1 cellular context compared by ENCODE assay signal in genomic region chr12:117790198-117790597, GRCh38.
TF ChIP-seq lines count a peak whose summit lies in the region.

No MANE protein-coding gene starts in this region.

TF ChIP-seq in GM23338, 12 proteins besides CTCF, POLR2A, EP300 and RAD21 (continued from another document):
- TF ChIP-seq, protein P1, sequence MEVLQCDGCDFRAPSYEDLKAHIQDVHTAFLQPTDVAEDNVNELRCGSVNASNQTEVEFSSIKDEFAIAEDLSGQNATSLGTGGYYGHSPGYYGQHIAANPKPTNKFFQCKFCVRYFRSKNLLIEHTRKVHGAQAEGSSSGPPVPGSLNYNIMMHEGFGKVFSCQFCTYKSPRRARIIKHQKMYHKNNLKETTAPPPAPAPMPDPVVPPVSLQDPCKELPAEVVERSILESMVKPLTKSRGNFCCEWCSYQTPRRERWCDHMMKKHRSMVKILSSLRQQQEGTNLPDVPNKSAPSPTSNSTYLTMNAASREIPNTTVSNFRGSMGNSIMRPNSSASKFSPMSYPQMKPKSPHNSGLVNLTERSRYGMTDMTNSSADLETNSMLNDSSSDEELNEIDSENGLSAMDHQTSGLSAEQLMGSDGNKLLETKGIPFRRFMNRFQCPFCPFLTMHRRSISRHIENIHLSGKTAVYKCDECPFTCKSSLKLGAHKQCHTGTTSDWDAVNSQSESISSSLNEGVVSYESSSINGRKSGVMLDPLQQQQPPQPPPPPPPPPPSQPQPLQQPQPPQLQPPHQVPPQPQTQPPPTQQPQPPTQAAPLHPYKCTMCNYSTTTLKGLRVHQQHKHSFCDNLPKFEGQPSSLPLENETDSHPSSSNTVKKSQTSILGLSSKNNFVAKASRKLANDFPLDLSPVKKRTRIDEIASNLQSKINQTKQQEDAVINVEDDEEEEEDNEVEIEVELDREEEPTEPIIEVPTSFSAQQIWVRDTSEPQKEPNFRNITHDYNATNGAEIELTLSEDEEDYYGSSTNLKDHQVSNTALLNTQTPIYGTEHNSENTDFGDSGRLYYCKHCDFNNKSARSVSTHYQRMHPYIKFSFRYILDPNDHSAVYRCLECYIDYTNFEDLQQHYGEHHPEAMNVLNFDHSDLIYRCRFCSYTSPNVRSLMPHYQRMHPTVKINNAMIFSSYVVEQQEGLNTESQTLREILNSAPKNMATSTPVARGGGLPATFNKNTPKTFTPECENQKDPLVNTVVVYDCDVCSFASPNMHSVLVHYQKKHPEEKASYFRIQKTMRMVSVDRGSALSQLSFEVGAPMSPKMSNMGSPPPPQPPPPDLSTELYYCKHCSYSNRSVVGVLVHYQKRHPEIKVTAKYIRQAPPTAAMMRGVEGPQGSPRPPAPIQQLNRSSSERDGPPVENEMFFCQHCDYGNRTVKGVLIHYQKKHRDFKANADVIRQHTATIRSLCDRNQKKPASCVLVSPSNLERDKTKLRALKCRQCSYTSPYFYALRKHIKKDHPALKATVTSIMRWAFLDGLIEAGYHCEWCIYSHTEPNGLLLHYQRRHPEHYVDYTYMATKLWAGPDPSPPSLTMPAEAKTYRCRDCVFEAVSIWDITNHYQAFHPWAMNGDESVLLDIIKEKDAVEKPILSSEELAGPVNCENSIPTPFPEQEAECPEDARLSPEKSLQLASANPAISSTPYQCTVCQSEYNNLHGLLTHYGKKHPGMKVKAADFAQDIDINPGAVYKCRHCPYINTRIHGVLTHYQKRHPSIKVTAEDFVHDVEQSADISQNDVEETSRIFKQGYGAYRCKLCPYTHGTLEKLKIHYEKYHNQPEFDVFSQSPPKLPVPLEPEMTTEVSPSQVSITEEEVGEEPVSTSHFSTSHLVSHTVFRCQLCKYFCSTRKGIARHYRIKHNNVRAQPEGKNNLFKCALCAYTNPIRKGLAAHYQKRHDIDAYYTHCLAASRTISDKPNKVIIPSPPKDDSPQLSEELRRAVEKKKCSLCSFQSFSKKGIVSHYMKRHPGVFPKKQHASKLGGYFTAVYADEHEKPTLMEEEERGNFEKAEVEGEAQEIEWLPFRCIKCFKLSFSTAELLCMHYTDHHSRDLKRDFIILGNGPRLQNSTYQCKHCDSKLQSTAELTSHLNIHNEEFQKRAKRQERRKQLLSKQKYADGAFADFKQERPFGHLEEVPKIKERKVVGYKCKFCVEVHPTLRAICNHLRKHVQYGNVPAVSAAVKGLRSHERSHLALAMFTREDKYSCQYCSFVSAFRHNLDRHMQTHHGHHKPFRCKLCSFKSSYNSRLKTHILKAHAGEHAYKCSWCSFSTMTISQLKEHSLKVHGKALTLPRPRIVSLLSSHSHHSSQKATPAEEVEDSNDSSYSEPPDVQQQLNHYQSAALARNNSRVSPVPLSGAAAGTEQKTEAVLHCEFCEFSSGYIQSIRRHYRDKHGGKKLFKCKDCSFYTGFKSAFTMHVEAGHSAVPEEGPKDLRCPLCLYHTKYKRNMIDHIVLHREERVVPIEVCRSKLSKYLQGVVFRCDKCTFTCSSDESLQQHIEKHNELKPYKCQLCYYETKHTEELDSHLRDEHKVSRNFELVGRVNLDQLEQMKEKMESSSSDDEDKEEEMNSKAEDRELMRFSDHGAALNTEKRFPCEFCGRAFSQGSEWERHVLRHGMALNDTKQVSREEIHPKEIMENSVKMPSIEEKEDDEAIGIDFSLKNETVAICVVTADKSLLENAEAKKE (CRISPR knock-in tag; IDR thresholded peaks at IDR 0.05) = no peak
- no peak for TF ChIP-seq EZH2 (IDR thresholded peaks at IDR 0.05; ENCODE audit: low read depth, unreplicated experiment)
- no peak for TF ChIP-seq ZNF114 (CRISPR knock-in tag; IDR thresholded peaks at IDR 0.05)
- no peak for TF ChIP-seq NANOG (IDR thresholded peaks at IDR 0.05; ENCODE audit: borderline replicate concordance)
- TF ChIP-seq JUNB (IDR thresholded peaks at IDR 0.05; ENCODE audit: unreplicated experiment) = no peak
